In genomic region chr12:115338566-115339294, GRCh38 we compare ENCODE assay signal across 1 cellular context.
TF ChIP-seq lines count a peak whose summit lies in the region.

No MANE protein-coding gene starts in this region.

TF ChIP-seq in WTC11, 78 proteins besides CTCF, POLR2A, EP300 and RAD21 (continued from another document):
- TF ChIP-seq ZNF281 (CRISPR knock-in tag; IDR thresholded peaks at IDR 0.05), result no peak
- TF ChIP-seq, protein P1, sequence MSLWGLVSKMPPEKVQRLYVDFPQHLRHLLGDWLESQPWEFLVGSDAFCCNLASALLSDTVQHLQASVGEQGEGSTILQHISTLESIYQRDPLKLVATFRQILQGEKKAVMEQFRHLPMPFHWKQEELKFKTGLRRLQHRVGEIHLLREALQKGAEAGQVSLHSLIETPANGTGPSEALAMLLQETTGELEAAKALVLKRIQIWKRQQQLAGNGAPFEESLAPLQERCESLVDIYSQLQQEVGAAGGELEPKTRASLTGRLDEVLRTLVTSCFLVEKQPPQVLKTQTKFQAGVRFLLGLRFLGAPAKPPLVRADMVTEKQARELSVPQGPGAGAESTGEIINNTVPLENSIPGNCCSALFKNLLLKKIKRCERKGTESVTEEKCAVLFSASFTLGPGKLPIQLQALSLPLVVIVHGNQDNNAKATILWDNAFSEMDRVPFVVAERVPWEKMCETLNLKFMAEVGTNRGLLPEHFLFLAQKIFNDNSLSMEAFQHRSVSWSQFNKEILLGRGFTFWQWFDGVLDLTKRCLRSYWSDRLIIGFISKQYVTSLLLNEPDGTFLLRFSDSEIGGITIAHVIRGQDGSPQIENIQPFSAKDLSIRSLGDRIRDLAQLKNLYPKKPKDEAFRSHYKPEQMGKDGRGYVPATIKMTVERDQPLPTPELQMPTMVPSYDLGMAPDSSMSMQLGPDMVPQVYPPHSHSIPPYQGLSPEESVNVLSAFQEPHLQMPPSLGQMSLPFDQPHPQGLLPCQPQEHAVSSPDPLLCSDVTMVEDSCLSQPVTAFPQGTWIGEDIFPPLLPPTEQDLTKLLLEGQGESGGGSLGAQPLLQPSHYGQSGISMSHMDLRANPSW (CRISPR knock-in tag; conservative IDR thresholded peaks at IDR 0.05; ENCODE audit: low read depth), result no peak
- no peak for TF ChIP-seq ERG (CRISPR knock-in tag; IDR thresholded peaks at IDR 0.05)
- no peak for TF ChIP-seq RELA (CRISPR knock-in tag; IDR thresholded peaks at IDR 0.05; ENCODE audit: borderline replicate concordance)
- no peak for TF ChIP-seq NR3C1 (CRISPR knock-in tag; conservative IDR thresholded peaks at IDR 0.05; ENCODE audit: low read depth)
- TF ChIP-seq ZNF317 (CRISPR knock-in tag; IDR thresholded peaks at IDR 0.05; ENCODE audit: borderline replicate concordance, low read depth), result no peak
- no peak for TF ChIP-seq FOXJ3 (CRISPR knock-in tag; IDR thresholded peaks at IDR 0.05; ENCODE audit: borderline replicate concordance)
TF ChIP-seq in WTC11: peak in this region for 0.
